13 cellular contexts compared by ENCODE assay signal in genomic region chr18:76448262-76449109, GRCh38. TPM values are rescaled to one million over a fixed set of nuclear protein-coding genes. Genes with fewer than 3 reads are reported as not detected.
DNase-seq lines count a peak whose midpoint lies in the region; ATAC-seq, FAIRE-seq and TF ChIP-seq lines count a peak whose summit lies in the region.
"Had no signal": no experiment of that assay in that cellular context is flagged by ENCODE, and none has a peak within 500 bp of the region (broad histone marks: within the 10 kb centered on the region; RNA-seq: fewer than 3 reads in every experiment).

No MANE protein-coding gene starts in this region.

- no peaks in the 10 kb centered on the region for H3K9me3 ChIP-seq in vagina
- H3K9me3 ChIP-seq in MG63: no peaks in the 10 kb centered on the region

- no peaks in the 10 kb centered on the region for H3K27me3 ChIP-seq in vagina
- H3K27me3 ChIP-seq in MG63: no peaks in the 10 kb centered on the region

- FAIRE-seq in D721Med (lab: Jason Lieb, UNC): no peak

- H3K36me3 Mint-ChIP-seq in activated naive CD4-positive, alpha-beta T cell treated with anti-CD3 and anti-CD28 coated beads, Interleukin-2, amount 50 U/mL, for 24 hours: no peaks in the 10 kb centered on the region
- H3K36me3 Mint-ChIP-seq in natural killer cell treated with Interleukin-12 subunit alpha and Interleukin-12 subunit beta and Interleukin-15 and Interleukin-18, amount 100 ng/mL, for 72 hours: no peaks in the 10 kb centered on the region
- H3K36me3 Mint-ChIP-seq in stimulated activated naive B cell treated with anti-CD40 and anti-IgM and Interleukin-4, amounts not matched to agents 10 μg/mL and 1 μg/mL and 100 μg/mL, for 72 hours: peaks cover 0 to 9% of the 10 kb centered on the region in 2 donors

- H3K4me1 ChIP-seq in vagina: peaks cover 98% of the 10 kb centered on the region

- H3K9me3 Mint-ChIP-seq in activated naive CD4-positive, alpha-beta T cell treated with anti-CD3 and anti-CD28 coated beads, Interleukin-2, amount 50 U/mL, for 24 hours: no peaks in the 10 kb centered on the region
- H3K9me3 Mint-ChIP-seq in natural killer cell treated with Interleukin-12 subunit alpha and Interleukin-12 subunit beta and Interleukin-15 and Interleukin-18, amount 100 ng/mL, for 72 hours: no peaks in the 10 kb centered on the region
- H3K9me3 Mint-ChIP-seq in stimulated activated naive B cell treated with anti-CD40 and anti-IgM and Interleukin-4, amounts not matched to agents 10 μg/mL and 1 μg/mL and 100 μg/mL, for 72 hours: no peaks in the 10 kb centered on the region
- H3K9me3 Mint-ChIP-seq: activated CD4-positive, alpha-beta T cell treated with anti-CD3 and anti-CD28 coated beads, Interleukin-2, amount 10 ng/mL, durations not matched to agents 24 days and 14 days had no signal

- no peak for TF ChIP-seq POLR2A in vagina (IDR thresholded peaks at IDR 0.05)

- H3K27ac Mint-ChIP-seq in activated naive CD4-positive, alpha-beta T cell treated with anti-CD3 and anti-CD28 coated beads, Interleukin-2, amount 50 U/mL, for 24 hours: peak overlapping the region; percentile 12
- peak overlapping the region; percentile 50 to 97 for H3K27ac Mint-ChIP-seq in natural killer cell treated with Interleukin-12 subunit alpha and Interleukin-12 subunit beta and Interleukin-15 and Interleukin-18, amount 100 ng/mL, for 72 hours
- H3K27ac Mint-ChIP-seq in stimulated activated naive B cell treated with anti-CD40 and anti-IgM and Interleukin-4, amounts not matched to agents 10 μg/mL and 1 μg/mL and 100 μg/mL, for 72 hours: no peak overlapping the region
- H3K27ac Mint-ChIP-seq: activated CD4-positive, alpha-beta T cell treated with anti-CD3 and anti-CD28 coated beads, Interleukin-2, amount 10 ng/mL, durations not matched to agents 24 days and 14 days had no signal

- peaks cover 72% of the 10 kb centered on the region for H3K4me1 Mint-ChIP-seq in activated naive CD4-positive, alpha-beta T cell treated with anti-CD3 and anti-CD28 coated beads, Interleukin-2, amount 50 U/mL, for 24 hours
- H3K4me1 Mint-ChIP-seq in natural killer cell treated with Interleukin-12 subunit alpha and Interleukin-12 subunit beta and Interleukin-15 and Interleukin-18, amount 100 ng/mL, for 72 hours (ENCODE audit: low read depth in 2 of 2): peaks cover 36 to 56% of the 10 kb centered on the region in 2 donors
- peaks cover 49 to 87% of the 10 kb centered on the region in 2 donors for H3K4me1 Mint-ChIP-seq in stimulated activated naive B cell treated with anti-CD40 and anti-IgM and Interleukin-4, amounts not matched to agents 10 μg/mL and 1 μg/mL and 100 μg/mL, for 72 hours

- no peaks in the 10 kb centered on the region for H3K27me3 Mint-ChIP-seq in activated naive CD4-positive, alpha-beta T cell treated with anti-CD3 and anti-CD28 coated beads, Interleukin-2, amount 50 U/mL, for 24 hours
- no peaks in the 10 kb centered on the region for H3K27me3 Mint-ChIP-seq in natural killer cell treated with Interleukin-12 subunit alpha and Interleukin-12 subunit beta and Interleukin-15 and Interleukin-18, amount 100 ng/mL, for 72 hours
- H3K27me3 Mint-ChIP-seq in stimulated activated naive B cell treated with anti-CD40 and anti-IgM and Interleukin-4, amounts not matched to agents 10 μg/mL and 1 μg/mL and 100 μg/mL, for 72 hours: no peaks in the 10 kb centered on the region

- H3K4me3 ChIP-seq in vagina: no peak overlapping the region
- no peak overlapping the region for H3K4me3 ChIP-seq in MG63

- intact Hi-C loops in vagina (cut with DNase I): no loop called here

- TF ChIP-seq CTCF in vagina (IDR thresholded peaks at IDR 0.05) (no peak), D721Med (IDR thresholded peaks at IDR 0.05; ENCODE audit: insufficient read depth, missing control alignments) (no peak)

- ATAC-seq in natural killer cell treated with Interleukin-12 subunit alpha and Interleukin-12 subunit beta and Interleukin-15 and Interleukin-18, amount 100 ng/mL, for 72 hours: peak in 1 of 2 donors; percentile 37
- ATAC-seq in stimulated activated naive B cell treated with anti-CD40 and anti-IgM and Interleukin-4, amounts not matched to agents 10 μg/mL and 1 μg/mL and 100 μg/mL, for 72 hours (replicated peaks): no peak

- H3K4me3 Mint-ChIP-seq in activated naive CD4-positive, alpha-beta T cell treated with anti-CD3 and anti-CD28 coated beads, Interleukin-2, amount 50 U/mL, for 24 hours: no peak overlapping the region
- peak overlapping the region; percentile 53 for H3K4me3 Mint-ChIP-seq in natural killer cell treated with Interleukin-12 subunit alpha and Interleukin-12 subunit beta and Interleukin-15 and Interleukin-18, amount 100 ng/mL, for 72 hours
- H3K4me3 Mint-ChIP-seq in stimulated activated naive B cell treated with anti-CD40 and anti-IgM and Interleukin-4, amounts not matched to agents 10 μg/mL and 1 μg/mL and 100 μg/mL, for 72 hours: no peak overlapping the region
- H3K4me3 Mint-ChIP-seq: activated CD4-positive, alpha-beta T cell treated with anti-CD3 and anti-CD28 coated beads, Interleukin-2, amount 10 ng/mL, durations not matched to agents 24 days and 14 days had no signal

- H3K36me3 ChIP-seq in vagina (no peaks in the 10 kb centered on the region), MG63 (no peaks in the 10 kb centered on the region)

- peak overlapping the region; percentile 88 for H3K27ac ChIP-seq in vagina

- DNase-seq in activated naive CD4-positive, alpha-beta T cell treated with Interleukin-2 at 50 U/mL for 16 hours: no peak
- DNase-seq in dermis blood vessel endothelial cell (peak; percentile 10), vagina (ENCODE audit: extremely low spot score in 2 of 2) (peak; percentile 81 to 86), MG63 (no peak), D721Med (ENCODE audit: insufficient read length, low spot score) (no peak)
- DNase-seq in natural killer cell treated with Interleukin-12 subunit alpha and Interleukin-12 subunit beta and Interleukin-15 and Interleukin-18, amount 100 ng/mL, for 72 hours (ENCODE audit: low spot score): no peak
- DNase-seq in stimulated activated naive B cell treated with anti-CD40 and anti-IgM and Interleukin-4, amounts not matched to agents 10 μg/mL and 1 μg/mL and 100 μg/mL, for 72 hours: no peak
- DNase-seq: activated CD4-positive, alpha-beta T cell treated with anti-CD3 and anti-CD28 coated beads, Interleukin-2, amount 10 ng/mL, durations not matched to agents 24 days and 14 days; anterior cingulate cortex; RPMI8226; stimulated activated CD4-positive, alpha-beta T cell treated with anti-CD3 and anti-CD28 coated beads, Interleukin-1b, Interleukin-23, amount 100 ng/mL, for 48 hours; substantia nigra had no signal

RNA-seq across cellular contexts. Expression of gene ZNF516, which starts 46.6 kb away (rescaled TPM):
- total RNA-seq in dermis blood vessel endothelial cell: 12.3 and 13.2 TPM in 2 replicates
- 10 to 100 TPM; 10.8 to 21.1 TPM for total RNA-seq in natural killer cell treated with Interleukin-12 subunit alpha and Interleukin-12 subunit beta and Interleukin-15 and Interleukin-18, amount 100 ng/mL, for 72 hours
- total RNA-seq in vagina: 46.4 TPM
- total RNA-seq in MG63 (2014; rRNA removed; shearing (Covaris generic); ENCODE audit: low replicate concordance): 1.7 and 2.4 TPM in 2 replicates

Comparison
In these comparisons a context has a peak if more than half of its experiments do, and no peak if none do; other contexts are left out.
1. DNase-seq: peak in dermis blood vessel endothelial cell (single experiment) and vagina (2 of 2); none in activated naive CD4-positive, alpha-beta T cell treated with Interleukin-2 at 50 U/mL for 16 hours (single experiment), natural killer cell treated with Interleukin-12 subunit alpha and Interleukin-12 subunit beta and Interleukin-15 and Interleukin-18, amount 100 ng/mL, for 72 hours (single experiment), MG63 (single experiment), D721Med (single experiment) and stimulated activated naive B cell treated with anti-CD40 and anti-IgM and Interleukin-4, amounts not matched to agents 10 μg/mL and 1 μg/mL and 100 μg/mL, for 72 hours (single experiment).